Comparison of ENCODE assay signal across 8 cellular contexts in genomic region chr6:32195652-32195901, GRCh38.
DNase-seq lines count a peak whose midpoint lies in the region; ATAC-seq and TF ChIP-seq lines count a peak whose summit lies in the region.

No MANE protein-coding gene starts in this region.

- peak; percentile 86 for DNase-seq in HuH-7.5 (ENCODE audit: low spot score)
- DNase-seq in activated T-cell treated with anti-CD3 and anti-CD28 coated beads, Interleukin-2, amount 50 U/mL, for 1 hour, result peak; percentile 98
- DNase-seq in epithelial cell of prostate (ENCODE audit: low read depth, low spot score), result peak; percentile 96
- peak; percentile 99 for DNase-seq in middle frontal gyrus (ENCODE audit: extremely low spot score, low spot score)
- DNase-seq in stimulated activated CD8-positive, alpha-beta memory T cell treated with anti-CD3 and anti-CD28 coated beads, Interleukin-4, amount 100 ng/mL, for 1 hour (ENCODE audit: low read depth in 2 of 2, low spot score in 1 of 2), result peak; percentile 100

- H3K79me2 ChIP-seq in OCI-LY1 (ENCODE audit: insufficient read depth, low read length), result no peaks in the 10 kb centered on the region

- no peaks in the 10 kb centered on the region for H3K9me2 ChIP-seq in OCI-LY1 (ENCODE audit: low read depth, low read length)

- H2AFZ ChIP-seq in OCI-LY1 (ENCODE audit: low read length), result no peak overlapping the region

- no peak for TF ChIP-seq CTCF in OCI-LY1 (IDR thresholded peaks at IDR 0.05; ENCODE audit: low read length)

- H3K4me1 ChIP-seq in BLaER1, result peaks cover 58% of the 10 kb centered on the region
- H3K4me1 ChIP-seq in OCI-LY1 (ENCODE audit: insufficient read depth, low read length, severe bottlenecking), result peaks cover 51% of the 10 kb centered on the region

- peak overlapping the region; percentile 86; the same call in 1 of the 2 replicates for H3K27ac ChIP-seq in BLaER1
- H3K27ac ChIP-seq in OCI-LY1 (ENCODE audit: low read depth, low read length, poor library complexity, severe bottlenecking), result no peak overlapping the region
- H3K27ac ChIP-seq in epithelial cell of prostate, result peak overlapping the region; percentile 93

- H3K4me3 ChIP-seq in BLaER1, result peak overlapping the region; percentile 72
- H3K4me3 ChIP-seq in OCI-LY1 (ENCODE audit: low read depth, low read length, poor library complexity, severe bottlenecking), result peak overlapping the region; percentile 77

- H3K4me2 ChIP-seq in BLaER1 (peak overlapping the region; percentile 99), OCI-LY1 (ENCODE audit: low read length) (peak overlapping the region; percentile 97)

- H3K9ac ChIP-seq in BLaER1 (peak overlapping the region; percentile 84), OCI-LY1 (ENCODE audit: low read length) (no peak overlapping the region; the same call in 1 of the 2 replicates)

- H3K27me3 ChIP-seq in BLaER1 (no peaks in the 10 kb centered on the region), OCI-LY1 (ENCODE audit: insufficient read depth, low read length) (no peaks in the 10 kb centered on the region)

- ATAC-seq in GM19452 (IDR thresholded peaks at IDR 0.05; ENCODE audit: unreplicated experiment), result peak; percentile 75

- no peaks in the 10 kb centered on the region for H4K20me1 ChIP-seq in BLaER1
- H4K20me1 ChIP-seq in OCI-LY1 (ENCODE audit: insufficient read depth, low read length), result no peaks in the 10 kb centered on the region

- H3K9me3 ChIP-seq in BLaER1 (no peaks in the 10 kb centered on the region), OCI-LY1 (ENCODE audit: low read length) (no peaks in the 10 kb centered on the region)

- H3K36me3 ChIP-seq in BLaER1 (no peaks in the 10 kb centered on the region), OCI-LY1 (ENCODE audit: insufficient read depth, low read length) (no peaks in the 10 kb centered on the region)

- 0 out of 2 replicates have a peak, but pooled peaks cover 3% of the 10 kb centered on the region for H3F3A ChIP-seq in OCI-LY1 (ENCODE audit: insufficient read depth, low read length)
